ENCODE assay signal across 8 cellular contexts in genomic region chr6:47631248-47632196, GRCh38.
DNase-seq lines count a peak whose midpoint lies in the region; ATAC-seq lines count a peak whose summit lies in the region.

No MANE protein-coding gene starts in this region.

- no peaks in the 10 kb centered on the region for H3K36me3 ChIP-seq in Karpas-422 (ENCODE audit: insufficient read depth, low read length)

- H2AFZ ChIP-seq in Karpas-422 (ENCODE audit: low read length), result no peak overlapping the region

- peaks cover 2% of the 10 kb centered on the region for H3K27me3 Mint-ChIP-seq in memory B cell

- H3K36me3 Mint-ChIP-seq in memory B cell, result no peaks in the 10 kb centered on the region

- no peak overlapping the region for H3K27ac Mint-ChIP-seq in memory B cell

- no peak overlapping the region for H3K4me2 ChIP-seq in Karpas-422 (ENCODE audit: low read depth, low read length, poor library complexity, severe bottlenecking)

- DNase-seq in DMS53 (lab: John Stamatoyannopoulos, UW) (peak; percentile 83), Karpas-422 (peak; percentile 87), RPMI8226 (peak; percentile 52), dermis microvascular lymphatic vessel endothelial cell (ENCODE audit: low read depth in 2 of 2) (peak; percentile 48 to 53), memory B cell (ENCODE audit: low spot score in 2 of 2) (peak in 1 of 2 donors; percentile 26), occipital lobe (lab: John Stamatoyannopoulos, UW) (no peak)
- DNase-seq in stimulated activated CD4-positive, alpha-beta T cell treated with anti-CD3 and anti-CD28 coated beads, Interleukin-4, amount 100 ng/mL, for 24 hours, result no peak

- H3K4me3 ChIP-seq in Karpas-422 (ENCODE audit: low read length), result no peak overlapping the region

- H3K27me3 ChIP-seq in Karpas-422 (ENCODE audit: low read length), result no peaks in the 10 kb centered on the region

- H3K4me1 ChIP-seq in Karpas-422 (ENCODE audit: low read length), result no peaks in the 10 kb centered on the region

- no peak overlapping the region for H3K27ac ChIP-seq in Karpas-422 (ENCODE audit: low read length)

- H3K4me1 Mint-ChIP-seq in memory B cell, result peaks cover 3% of the 10 kb centered on the region

- no peaks in the 10 kb centered on the region for H3K9me2 ChIP-seq in Karpas-422 (replicated peaks; ENCODE audit: insufficient read depth, low read length)

- H3K9ac ChIP-seq in Karpas-422 (ENCODE audit: low read length), result no peak overlapping the region

- H3K4me3 Mint-ChIP-seq in memory B cell, result no peak overlapping the region

- no peaks in the 10 kb centered on the region for H3K9me3 Mint-ChIP-seq in memory B cell

- no peaks in the 10 kb centered on the region for H3K9me3 ChIP-seq in Karpas-422 (ENCODE audit: low read length)

- H3K79me2 ChIP-seq in Karpas-422 (ENCODE audit: low read length), result no peaks in the 10 kb centered on the region

- H4K20me1 ChIP-seq in Karpas-422 (ENCODE audit: insufficient read depth, low read depth, low read length), result 0 out of 2 replicates have a peak, but pooled peaks cover 4% of the 10 kb centered on the region

- peak; percentile 51 for ATAC-seq in GM19467 (IDR thresholded peaks at IDR 0.05; ENCODE audit: unreplicated experiment)
- peak; percentile 54 for ATAC-seq in memory B cell (ENCODE audit: low read depth)

Comparison
In these comparisons a context has a peak if more than half of its experiments do, and no peak if none do; other contexts are left out.
1. DNase-seq: peak in DMS53 (single experiment), Karpas-422 (single experiment), RPMI8226 (single experiment) and dermis microvascular lymphatic vessel endothelial cell (2 of 2); none in occipital lobe (single experiment) and stimulated activated CD4-positive, alpha-beta T cell treated with anti-CD3 and anti-CD28 coated beads, Interleukin-4, amount 100 ng/mL, for 24 hours (single experiment).